8 cellular contexts compared by ENCODE assay signal in genomic region chr4:84971319-84971932, GRCh38. TPM values are rescaled to one million over a fixed set of nuclear protein-coding genes. Genes with fewer than 3 reads are reported as not detected.
DNase-seq lines count a peak whose midpoint lies in the region; ATAC-seq and TF ChIP-seq lines count a peak whose summit lies in the region.

No MANE protein-coding gene starts in this region.

- TF ChIP-seq CTCF in neural progenitor cell (IDR thresholded peaks at IDR 0.05): peak; percentile 69

- H3K4me1 Mint-ChIP-seq in neural progenitor cell: peaks cover 15% of the 10 kb centered on the region

- peak; percentile 7 for DNase-seq in DMS 273 treated with DMSO at 0.1 percent for 48 hours (lab: John Stamatoyannopoulos, UW)
- DNase-seq in NCI-H82 (lab: John Stamatoyannopoulos, UW): peak; percentile 62
- DNase-seq in dedifferentiated amniotic fluid mesenchymal stem cell (ENCODE audit: extremely low spot score): peak; percentile 83
- DNase-seq in neural progenitor cell (ENCODE audit: low spot score): peak; percentile 49
- no peak for DNase-seq in activated CD4-positive, alpha-beta T cell treated with anti-CD3 and anti-CD28 coated beads, Interleukin-2, amount 50 U/mL, for 48 hours
- DNase-seq in activated effector memory CD4-positive, alpha-beta T cell treated with Interleukin-2 at 50 U/mL for 16 hours: no peak

- H3K9ac ChIP-seq in neural progenitor cell: no peak overlapping the region

- H3K4me1 ChIP-seq in neural progenitor cell: peaks cover 7% of the 10 kb centered on the region

- H3K79me2 ChIP-seq in neural progenitor cell (ENCODE audit: low read depth): no peaks in the 10 kb centered on the region

- H3K36me3 ChIP-seq in neural progenitor cell: no peaks in the 10 kb centered on the region

- no peaks in the 10 kb centered on the region for H3K36me3 Mint-ChIP-seq in neural progenitor cell

- ATAC-seq in HG02885 (IDR thresholded peaks at IDR 0.05; ENCODE audit: poor library complexity, unreplicated experiment) (peak; percentile 61), HG03039 (IDR thresholded peaks at IDR 0.05; ENCODE audit: unreplicated experiment) (no peak)

- H3K4me3 Mint-ChIP-seq in neural progenitor cell: no peak overlapping the region

- peaks cover 7% of the 10 kb centered on the region for H3K27me3 ChIP-seq in neural progenitor cell

- no peak overlapping the region for H3K4me3 ChIP-seq in neural progenitor cell

- H3K9me3 ChIP-seq in neural progenitor cell (ENCODE audit: low read depth): no peaks in the 10 kb centered on the region

- H3K4me2 ChIP-seq in neural progenitor cell: no peak overlapping the region

- no peaks in the 10 kb centered on the region for H3K9me3 Mint-ChIP-seq in neural progenitor cell

- H3K27ac ChIP-seq in neural progenitor cell: no peak overlapping the region

- H2AFZ ChIP-seq in neural progenitor cell (replicated peaks): no peak overlapping the region

- no peaks in the 10 kb centered on the region for H4K20me1 ChIP-seq in neural progenitor cell (ENCODE audit: low read depth)

- no peak overlapping the region for H3K27ac Mint-ChIP-seq in neural progenitor cell

- no peaks in the 10 kb centered on the region for H3K27me3 Mint-ChIP-seq in neural progenitor cell (ENCODE audit: insufficient read depth, low read depth)

- H3F3A ChIP-seq in neural progenitor cell (ENCODE audit: low read depth): peaks cover 8% of the 10 kb centered on the region

RNA-seq across cellular contexts. Expression of gene WDFY3, which starts 4.9 kb away (rescaled TPM):
- total RNA-seq in neural progenitor cell (ENCODE audit: low replicate concordance): 48.6 and 55.8 TPM in 2 replicates

Comparison
In these comparisons a context has a peak if more than half of its experiments do, and no peak if none do; other contexts are left out.
1. DNase-seq: peak in DMS 273 treated with DMSO at 0.1 percent for 48 hours (single experiment), NCI-H82 (single experiment), dedifferentiated amniotic fluid mesenchymal stem cell (single experiment) and neural progenitor cell (single experiment); none in activated CD4-positive, alpha-beta T cell treated with anti-CD3 and anti-CD28 coated beads, Interleukin-2, amount 50 U/mL, for 48 hours (0 of 2) and activated effector memory CD4-positive, alpha-beta T cell treated with Interleukin-2 at 50 U/mL for 16 hours (single experiment).